8 cellular contexts compared by ENCODE assay signal in the genomic region with DNA sequence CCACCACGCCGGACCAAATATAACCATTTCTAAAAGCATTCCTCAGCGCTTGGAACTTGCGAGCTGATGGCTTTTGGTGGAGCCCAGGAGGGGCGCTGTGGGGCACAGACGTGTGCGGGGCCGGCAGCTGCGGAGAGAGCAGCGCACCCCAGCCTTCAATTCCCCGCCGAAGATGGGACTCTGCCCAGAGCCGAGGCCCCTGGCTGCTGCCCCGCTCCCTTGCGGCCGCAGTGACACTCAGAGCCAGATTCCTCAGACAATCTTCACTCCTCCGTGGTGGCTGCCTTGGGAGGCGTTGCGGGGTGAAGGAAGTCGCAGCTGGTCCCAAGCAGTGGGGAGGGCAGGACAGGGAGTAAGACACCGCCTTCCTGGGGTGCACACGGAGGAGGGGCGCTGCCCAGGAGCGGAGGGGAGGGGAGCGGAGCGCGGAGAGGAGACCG.
DNase-seq lines count a peak whose midpoint lies in the region; TF ChIP-seq lines count a peak whose summit lies in the region.

No MANE protein-coding gene starts in this region.

- TF ChIP-seq EP300 in esophagus muscularis mucosa (IDR thresholded peaks at IDR 0.05): no peak

- no peaks in the 10 kb centered on the region for H3K36me3 ChIP-seq in esophagus muscularis mucosa

- H3K4me1 ChIP-seq in esophagus muscularis mucosa: peaks cover 31 to 45% (median 40%) of the 10 kb centered on the region in 4 donors

- TF ChIP-seq CTCF in esophagus muscularis mucosa (IDR thresholded peaks at IDR 0.05): peak; percentile 52 to 73 (median 56)

- intact Hi-C loops in esophagus muscularis mucosa (cut with DNase I): loop anchor here (5.0 kb wide), 1 partner anchor 37 kb away; no protein-coding TSS in a partner anchor

- TF ChIP-seq POLR2A in esophagus muscularis mucosa (IDR thresholded peaks at IDR 0.05; ENCODE audit: low read depth): no peak

- H3K27me3 ChIP-seq in esophagus muscularis mucosa: peaks cover 0 to 18% (median 0%) of the 10 kb centered on the region in 4 donors

- H3K27ac ChIP-seq in esophagus muscularis mucosa (replicated peaks in 1 of 4): peak overlapping the region; percentile 82 to 90 (median 89)

- DNase-seq in EL: peak; percentile 70
- peak; percentile 82 for DNase-seq in HuH-7.5 (ENCODE audit: low spot score)
- peak; percentile 69 for DNase-seq in activated T-cell treated with anti-CD3 and anti-CD28 coated beads, Interleukin-2, amount 50 U/mL, for 1 hour
- no peak for DNase-seq in esophagus muscularis mucosa (ENCODE audit: extremely low spot score)
- DNase-seq in midbrain (lab: John Stamatoyannopoulos, UW): peak; percentile 43
- DNase-seq in stimulated activated naive CD4-positive, alpha-beta T cell (lab: John Stamatoyannopoulos, UW): peak; percentile 30 to 83 (median 45)
- DNase-seq in middle frontal gyrus (ENCODE audit: extremely low spot score, low spot score): no peak
- DNase-seq in AML-193 (lab: John Stamatoyannopoulos, UW): no peak

- 0% methylated on average over 4 of the region's 28 CpGs for WGBS in esophagus muscularis mucosa

- peak overlapping the region; percentile 53 to 65 (median 62) for H3K4me3 ChIP-seq in esophagus muscularis mucosa

- H3K9me3 ChIP-seq in esophagus muscularis mucosa: no peaks in the 10 kb centered on the region

Comparison
In these comparisons a context has a peak if more than half of its experiments do, and no peak if none do; other contexts are left out.
1. DNase-seq: peak in EL (single experiment), HuH-7.5 (single experiment), activated T-cell treated with anti-CD3 and anti-CD28 coated beads, Interleukin-2, amount 50 U/mL, for 1 hour (single experiment), midbrain (single experiment) and stimulated activated naive CD4-positive, alpha-beta T cell (6 of 6); none in esophagus muscularis mucosa (single experiment), middle frontal gyrus (single experiment) and AML-193 (0 of 2).